In genomic region chr15:25863968-25864580, GRCh38 we compare ENCODE assay signal across 1 cellular context.
TF ChIP-seq lines count a peak whose summit lies in the region.

No MANE protein-coding gene starts in this region.

TF ChIP-seq in SK-N-SH, 30 proteins besides CTCF, POLR2A, EP300 and RAD21 (continued from another document):
- TF ChIP-seq REST (IDR thresholded peaks at IDR 0.05; ENCODE audit: low read depth, low read length) = no peak
- TF ChIP-seq SIN3A (IDR thresholded peaks at IDR 0.05; ENCODE audit: borderline replicate concordance, low read depth, low read length) = no peak
- no peak for TF ChIP-seq RFX5 (IDR thresholded peaks at IDR 0.05; ENCODE audit: low read length)
- no peak for TF ChIP-seq POLR2AphosphoS5 (IDR thresholded peaks at IDR 0.05; ENCODE audit: low read depth, low read length)
- no peak for TF ChIP-seq EZH2phosphoT487 (IDR thresholded peaks at IDR 0.05; ENCODE audit: borderline replicate concordance, low read depth)
- TF ChIP-seq GATA2 (CRISPR knock-in tag; IDR thresholded peaks at IDR 0.05) = no peak
- TF ChIP-seq ZBTB33 (IDR thresholded peaks at IDR 0.05; ENCODE audit: borderline replicate concordance, low read depth) = no peak
- TF ChIP-seq TCF12 (IDR thresholded peaks at IDR 0.05) = no peak
- TF ChIP-seq GABPA (IDR thresholded peaks at IDR 0.05; ENCODE audit: low read depth) = no peak
- TF ChIP-seq USF1 (IDR thresholded peaks at IDR 0.05; ENCODE audit: borderline replicate concordance, low read depth) = no peak
- TF ChIP-seq IRF3 (IDR thresholded peaks at IDR 0.05; ENCODE audit: low read depth, low read length) = no peak
- no peak for TF ChIP-seq TAF1 (IDR thresholded peaks at IDR 0.05; ENCODE audit: borderline replicate concordance, low read depth, low read length)
- no peak for TF ChIP-seq CHD2 (IDR thresholded peaks at IDR 0.05; ENCODE audit: low read length, partially characterized antibody)
